In the genomic region with DNA sequence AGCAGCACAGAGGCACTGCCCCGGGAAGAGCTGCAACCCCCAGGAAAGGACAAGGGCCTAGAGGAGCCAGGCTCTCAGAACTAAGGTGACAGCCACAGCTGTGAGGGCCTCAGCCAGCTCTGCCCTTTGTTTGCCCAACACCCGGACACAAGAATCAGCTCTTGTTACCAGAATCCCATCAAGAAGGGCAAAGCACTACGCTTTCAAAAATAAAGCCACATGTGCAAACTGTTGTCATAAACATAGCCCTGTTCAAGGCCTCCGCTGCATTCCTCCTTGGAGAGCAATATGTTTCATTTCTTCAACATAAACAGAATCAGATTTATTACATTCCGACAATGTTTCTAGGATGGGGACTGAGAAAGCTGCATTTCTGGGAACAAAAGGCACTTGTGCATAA, we compare ENCODE assay signal across 10 cellular contexts.
DNase-seq lines count a peak whose midpoint lies in the region; ATAC-seq and TF ChIP-seq lines count a peak whose summit lies in the region.
"Had no signal": no experiment of that assay in that cellular context is flagged by ENCODE, and none has a peak within 500 bp of the region (broad histone marks: within the 10 kb centered on the region; RNA-seq: fewer than 3 reads in every experiment).

No MANE protein-coding gene starts in this region.

- H3K27me3 ChIP-seq in IMR-90 (ENCODE audit: control insufficient read depth, insufficient read depth, low read length) (no peaks in the 10 kb centered on the region), neuronal stem cell (ENCODE audit: control insufficient read depth in 3 of 3, insufficient read depth in 3 of 3, low read depth in 1 of 3, low read length in 3 of 3) (no peaks in the 10 kb centered on the region)

- peaks cover 30% of the 10 kb centered on the region for H3K9me1 ChIP-seq in IMR-90 (ENCODE audit: insufficient read depth, low read length)

- peak overlapping the region; percentile 97 for H2AK9ac ChIP-seq in IMR-90 (replicated peaks; ENCODE audit: low read depth, low read length, poor library complexity)

- peak overlapping the region; percentile 99 for H3K4ac ChIP-seq in IMR-90 (ENCODE audit: low read depth, low read length)
- H3K4ac ChIP-seq in neuronal stem cell (ENCODE audit: low read length), result no peak overlapping the region

- H3K14ac ChIP-seq in IMR-90 (replicated peaks; ENCODE audit: low read depth, low read length) (peak overlapping the region; percentile 93), neuronal stem cell (ENCODE audit: low read length) (no peak overlapping the region)

- H3K9me3 ChIP-seq in IMR-90 (ENCODE audit: control insufficient read depth, insufficient read depth, low read length), result no peaks in the 10 kb centered on the region
- H3K9me3 ChIP-seq in neuronal stem cell (replicated peaks in 1 of 2; ENCODE audit: control insufficient read depth in 2 of 2, insufficient read depth in 1 of 2, low read depth in 1 of 2, low read length in 2 of 2), result no peaks in the 10 kb centered on the region

- H3K4me2 ChIP-seq in IMR-90 (ENCODE audit: low read depth, low read length) (peak overlapping the region; percentile 59), neuronal stem cell (ENCODE audit: insufficient read depth, low read length, poor library complexity, severe bottlenecking) (no peak overlapping the region)

- H4K91ac ChIP-seq in IMR-90 (ENCODE audit: insufficient read depth, low read depth, low read length) (peak overlapping the region; percentile 98), neuronal stem cell (ENCODE audit: low read depth, low read length, poor library complexity) (no peak overlapping the region)

- H3K4me3 ChIP-seq in IMR-90 (ENCODE audit: insufficient read depth, low read depth, low read length) (no peak overlapping the region), neuronal stem cell (ENCODE audit: low read length in 2 of 2) (no peak overlapping the region)

- H2BK5ac ChIP-seq in IMR-90 (ENCODE audit: low read depth, low read length, poor library complexity, severe bottlenecking), result peak overlapping the region; percentile 93
- no peak overlapping the region for H2BK5ac ChIP-seq in neuronal stem cell (ENCODE audit: low read length)

- H3K23ac ChIP-seq in IMR-90 (ENCODE audit: low read depth, low read length) (peak overlapping the region; percentile 70), neuronal stem cell (ENCODE audit: low read depth, low read length, poor library complexity) (no peak overlapping the region)

- TF ChIP-seq RAD21 in IMR-90 (IDR thresholded peaks at IDR 0.05; ENCODE audit: low read length), result no peak

- H3K27ac Mint-ChIP-seq in effector memory CD8-positive, alpha-beta T cell, result peak overlapping the region; percentile 49 to 69
- no peak overlapping the region for H3K27ac Mint-ChIP-seq in activated CD4-positive, alpha-beta memory T cell treated with anti-CD3 and anti-CD28 coated beads for 36 hours

- 0% methylated on average over 1 of the region's 5 CpGs; no CpG with 5 or more reads in 1 of the 2 experiments for WGBS in IMR-90 (ENCODE audit: extremely low coverage in 2 of 2, insufficient read length in 1 of 2), 2 experiments
- no CpG with 5 or more reads among the region's 5 CpGs for WGBS in neuronal stem cell (ENCODE audit: extremely low coverage in 2 of 2, insufficient read length in 2 of 2, insufficient replicate concordance in 1 of 2), 2 donors

- H3K56ac ChIP-seq in IMR-90 (ENCODE audit: extremely low read depth, insufficient read depth, low read length), result peak overlapping the region; percentile 98

- H3K4me1 Mint-ChIP-seq in effector memory CD8-positive, alpha-beta T cell (ENCODE audit: low read depth in 2 of 2), result peaks cover 60 to 83% of the 10 kb centered on the region in 2 donors
- peaks cover 19% of the 10 kb centered on the region for H3K4me1 Mint-ChIP-seq in activated CD4-positive, alpha-beta memory T cell treated with anti-CD3 and anti-CD28 coated beads for 36 hours (ENCODE audit: low read depth)

- no peak overlapping the region for H2BK12ac ChIP-seq in neuronal stem cell (ENCODE audit: low read length)

- POLR2A ChIA-PET in IMR-90 (lab: Charles Lee; ENCODE audit: unreplicated experiment), result interaction anchor here (0.8 to 0.9 kb wide), 2 partner anchors 10 to 69 kb away, joined by 3 to 4 read pairs; no protein-coding TSS in a partner anchor
- POLR2A ChIA-PET in activated CD4-positive, alpha-beta memory T cell treated with anti-CD3 and anti-CD28 coated beads for 36 hours (lab: Charles Lee), result interaction anchor here (0.9 kb wide), 1 partner anchor 73 kb away, joined by 3 read pairs; no protein-coding TSS in a partner anchor

- ATAC-seq in IMR-90 (ENCODE audit: low read depth), result peak; percentile 76
- no peak for ATAC-seq in effector memory CD8-positive, alpha-beta T cell (replicated peaks)
- ATAC-seq in GM21381 (IDR thresholded peaks at IDR 0.05; ENCODE audit: unreplicated experiment), result no peak

- CTCF ChIA-PET in IMR-90 (lab: Yijun Ruan, JAX), result interaction anchor here (1.2 to 1.3 kb wide), 2 partner anchors 44 to 115 kb away, joined by 3 read pairs; no protein-coding TSS in a partner anchor
- CTCF ChIA-PET in activated CD4-positive, alpha-beta memory T cell treated with anti-CD3 and anti-CD28 coated beads for 36 hours (lab: Charles Lee), result interaction anchor here (1.1 kb wide), 1 partner anchor 155 kb away, joined by 3 read pairs; no protein-coding TSS in a partner anchor

- peak overlapping the region; percentile 90 for H2BK20ac ChIP-seq in IMR-90 (ENCODE audit: low read depth, low read length)

- H2BK15ac ChIP-seq in IMR-90 (ENCODE audit: low read depth, low read length) (peak overlapping the region; percentile 96; the same call in 2 of the 3 replicates), neuronal stem cell (ENCODE audit: low read length) (no peak overlapping the region)

- peak overlapping the region; percentile 85 for H3K9ac ChIP-seq in IMR-90 (ENCODE audit: low read depth, low read length)
- H3K9ac ChIP-seq in neuronal stem cell (ENCODE audit: low read depth, low read length, poor library complexity), result no peak overlapping the region

- no peak for TF ChIP-seq CTCF in IMR-90 (conservative IDR thresholded peaks at IDR 0.05; ENCODE audit: low read depth, low read length)

- BruUV-seq in IMR-90 (replicated peaks; lab: Mats Ljungman, UMichigan), result no TSS peak

- peak overlapping the region; percentile 7; the same call in 1 of the 2 replicates for H4K5ac ChIP-seq in IMR-90 (ENCODE audit: low read depth, low read length)

- peak overlapping the region; percentile 97 for H3K27ac ChIP-seq in IMR-90 (ENCODE audit: insufficient read depth, low read length)
- H3K27ac ChIP-seq in substantia nigra (ENCODE audit: low read depth, low read length, poor library complexity, severe bottlenecking), result peak overlapping the region; percentile 85
- no peak overlapping the region for H3K27ac ChIP-seq in neuronal stem cell (replicated peaks; ENCODE audit: low read length)

- H2BK120ac ChIP-seq in IMR-90 (ENCODE audit: low read depth, low read length), result peak overlapping the region; percentile 98
- H2BK120ac ChIP-seq in neuronal stem cell (ENCODE audit: low read depth, low read length), result no peak overlapping the region

- H3K27me3 Mint-ChIP-seq in effector memory CD8-positive, alpha-beta T cell, result no peaks in the 10 kb centered on the region
- no peaks in the 10 kb centered on the region for H3K27me3 Mint-ChIP-seq in activated CD4-positive, alpha-beta memory T cell treated with anti-CD3 and anti-CD28 coated beads for 36 hours

- no peaks in the 10 kb centered on the region for H3K9me3 Mint-ChIP-seq in effector memory CD8-positive, alpha-beta T cell
- H3K9me3 Mint-ChIP-seq in activated CD4-positive, alpha-beta memory T cell treated with anti-CD3 and anti-CD28 coated beads for 36 hours, result no peaks in the 10 kb centered on the region

- H3K18ac ChIP-seq in IMR-90 (ENCODE audit: low read depth, low read length), result peak overlapping the region; percentile 83; the same call in 1 of the 2 replicates
- no peak overlapping the region for H3K18ac ChIP-seq in neuronal stem cell (ENCODE audit: low read length)

- H2AK5ac ChIP-seq in IMR-90 (ENCODE audit: low read depth, low read length), result peak overlapping the region; percentile 97
- H2AK5ac ChIP-seq in neuronal stem cell (ENCODE audit: low read depth, low read length), result no peak overlapping the region

- H3K4me3 Mint-ChIP-seq in effector memory CD8-positive, alpha-beta T cell, result no peak overlapping the region
- no peak overlapping the region for H3K4me3 Mint-ChIP-seq in activated CD4-positive, alpha-beta memory T cell treated with anti-CD3 and anti-CD28 coated beads for 36 hours

- H3K4me1 ChIP-seq in IMR-90 (ENCODE audit: control insufficient read depth, insufficient read depth, low read length), result peaks cover 54% of the 10 kb centered on the region
- H3K4me1 ChIP-seq in neuronal stem cell (ENCODE audit: control insufficient read depth in 2 of 2, insufficient read depth in 1 of 2, low read depth in 1 of 2, low read length in 2 of 2), result peaks cover 55 to 57% of the 10 kb centered on the region in 2 donors

- H3K36me3 Mint-ChIP-seq in effector memory CD8-positive, alpha-beta T cell (ENCODE audit: insufficient read depth), result peaks cover 12% of the 10 kb centered on the region
- no peaks in the 10 kb centered on the region for H3K36me3 Mint-ChIP-seq in activated CD4-positive, alpha-beta memory T cell treated with anti-CD3 and anti-CD28 coated beads for 36 hours

- peak overlapping the region; percentile 78 to 98 for H4K8ac ChIP-seq in IMR-90 (ENCODE audit: low read depth in 2 of 2, low read length in 2 of 2)
- no peak overlapping the region for H4K8ac ChIP-seq in neuronal stem cell (ENCODE audit: low read depth, low read length)

- H2AFZ ChIP-seq in IMR-90 (replicated peaks; ENCODE audit: low read length, poor library complexity), result peak overlapping the region; percentile 86
- no peak overlapping the region for H2AFZ ChIP-seq in neuronal stem cell (ENCODE audit: low read length)

- dilution Hi-C loops in IMR-90 (cut with HindIII; ENCODE audit: low sequenced_read_pairs, unreplicated experiment), result no loop called here

- H3K79me1 ChIP-seq in IMR-90 (ENCODE audit: low read depth in 1 of 2, low read length in 2 of 2) (peaks cover 45 to 73% of the 10 kb centered on the region in 2 experiments), neuronal stem cell (ENCODE audit: low read depth, low read length) (peaks cover 2% of the 10 kb centered on the region)

- no peak for TF ChIP-seq POLR2A in IMR-90 (IDR thresholded peaks at IDR 0.05; ENCODE audit: low read depth, low read length)

- in situ Hi-C loops in IMR-90 (cut with MboI; ENCODE audit: low sequenced_read_pairs), result no loop called here

- DNase-seq in IMR-90 (peak; percentile 85), medulla oblongata (ENCODE audit: extremely low spot score) (peak; percentile 64), substantia nigra (lab: John Stamatoyannopoulos, UW) (peak in 22 of 49 donors; percentile 15 to 46 (median 28)), mucosa of gallbladder (ENCODE audit: low spot score) (no peak), neuronal stem cell (ENCODE audit: low spot score) (no peak)
- no peak for DNase-seq in effector memory CD8-positive, alpha-beta T cell
- no peak for DNase-seq in activated CD4-positive, alpha-beta memory T cell treated with anti-CD3 and anti-CD28 coated beads for 36 hours
- DNase-seq: NK-92 treated with Interleukin-12 subunit alpha and Interleukin-12 subunit beta, amount 100 ng/mL, for 24 hours; stimulated activated CD4-positive, alpha-beta T cell treated with anti-CD3 and anti-CD28 coated beads, Interleukin-12 subunit alpha, Interleukin-12 subunit beta, amount 100 ng/mL, for 4 hours had no signal

- intact Hi-C loops in IMR-90 (cut with micrococcal nuclease), result loop anchor here (2.0 kb wide), 2 partner anchors 62 to 154 kb away; no protein-coding TSS in a partner anchor
- intact Hi-C loops in activated CD4-positive, alpha-beta memory T cell treated with anti-CD3 and anti-CD28 coated beads for 36 hours (cut with micrococcal nuclease), result no loop called here

- peaks cover 18% of the 10 kb centered on the region; the same call in 1 of the 2 replicates for H4K20me1 ChIP-seq in IMR-90 (ENCODE audit: insufficient read depth, low read length)

- no peaks in the 10 kb centered on the region for H3K36me3 ChIP-seq in IMR-90 (ENCODE audit: control insufficient read depth, insufficient read depth, low read length)
- H3K36me3 ChIP-seq in neuronal stem cell (replicated peaks in 1 of 2; ENCODE audit: control insufficient read depth in 2 of 2, insufficient read depth in 2 of 2, low read length in 2 of 2), result peaks cover 0 to 62% of the 10 kb centered on the region in 2 donors

Comparison
In these comparisons a context has a peak if more than half of its experiments do, and no peak if none do; other contexts are left out.
1. DNase-seq: peak in IMR-90 (single experiment) and medulla oblongata (single experiment); none in effector memory CD8-positive, alpha-beta T cell (0 of 3), mucosa of gallbladder (single experiment), activated CD4-positive, alpha-beta memory T cell treated with anti-CD3 and anti-CD28 coated beads for 36 hours (single experiment) and neuronal stem cell (single experiment).